1 cellular context compared by ENCODE assay signal in the genomic region with DNA sequence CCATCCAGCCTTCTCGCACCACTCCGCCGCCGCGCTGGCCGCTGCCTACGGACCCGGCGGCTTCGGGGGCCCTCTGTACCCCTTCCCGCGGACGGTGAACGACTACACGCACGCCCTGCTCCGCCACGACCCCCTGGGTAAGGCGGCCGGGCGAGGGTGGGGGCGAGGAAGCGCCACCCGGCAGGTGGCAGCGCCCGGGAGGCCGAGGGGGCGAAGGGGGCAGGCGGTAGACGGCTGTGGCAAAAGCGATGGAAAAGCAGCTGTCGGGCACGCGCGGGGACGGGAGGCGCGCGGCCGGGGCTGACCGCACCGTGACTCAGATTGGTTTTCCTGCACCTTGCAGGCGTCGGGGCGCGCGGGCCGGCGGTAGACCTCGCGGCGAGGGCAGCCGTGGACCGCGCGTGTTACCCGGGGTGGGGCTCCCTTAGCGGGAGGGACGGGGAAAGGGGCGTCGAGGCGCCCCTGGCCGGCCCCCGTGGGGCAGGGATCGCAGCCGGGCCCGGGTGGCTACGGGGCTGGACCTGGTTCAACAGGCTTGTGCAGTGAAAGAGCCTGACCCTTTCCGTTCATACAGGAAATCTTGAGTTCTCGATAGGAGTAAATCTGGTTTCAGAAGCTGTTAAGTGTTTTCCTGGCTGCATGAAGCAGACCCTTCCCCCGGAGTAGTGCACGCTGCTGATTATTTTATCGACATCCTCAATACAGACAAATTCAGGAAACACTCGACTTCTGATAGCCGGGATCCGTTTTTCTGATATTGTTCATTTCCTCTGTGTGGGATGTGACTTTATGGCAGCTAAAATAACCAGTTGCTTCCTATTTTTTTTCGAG.
A peak's percentile ranks its signal among the peaks of the same experiment; 100 is the strongest.
TF ChIP-seq lines count a peak whose summit lies in the region.

No MANE protein-coding gene starts in this region.

TF ChIP-seq in IMR-90, 13 proteins besides CTCF, POLR2A, EP300 and RAD21 (continued from another document):
- TF ChIP-seq, protein P1, sequence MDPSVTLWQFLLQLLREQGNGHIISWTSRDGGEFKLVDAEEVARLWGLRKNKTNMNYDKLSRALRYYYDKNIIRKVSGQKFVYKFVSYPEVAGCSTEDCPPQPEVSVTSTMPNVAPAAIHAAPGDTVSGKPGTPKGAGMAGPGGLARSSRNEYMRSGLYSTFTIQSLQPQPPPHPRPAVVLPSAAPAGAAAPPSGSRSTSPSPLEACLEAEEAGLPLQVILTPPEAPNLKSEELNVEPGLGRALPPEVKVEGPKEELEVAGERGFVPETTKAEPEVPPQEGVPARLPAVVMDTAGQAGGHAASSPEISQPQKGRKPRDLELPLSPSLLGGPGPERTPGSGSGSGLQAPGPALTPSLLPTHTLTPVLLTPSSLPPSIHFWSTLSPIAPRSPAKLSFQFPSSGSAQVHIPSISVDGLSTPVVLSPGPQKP (IDR thresholded peaks at IDR 0.05; ENCODE audit: borderline replicate concordance, low read depth, low read length) = no peak
- peak; percentile 89 for TF ChIP-seq BHLHE40 (IDR thresholded peaks at IDR 0.05; ENCODE audit: low read depth, low read length)
- TF ChIP-seq RFX5 (IDR thresholded peaks at IDR 0.05; ENCODE audit: low read depth, low read length) = no peak
- no peak for TF ChIP-seq USF2 (IDR thresholded peaks at IDR 0.05; ENCODE audit: low read depth, low read length)
- TF ChIP-seq MXI1 (IDR thresholded peaks at IDR 0.05; ENCODE audit: borderline replicate concordance, low read depth, low read length) = no peak
- TF ChIP-seq FOS (IDR thresholded peaks at IDR 0.05; ENCODE audit: low read depth, low read length) = no peak
- no peak for TF ChIP-seq MAFK (IDR thresholded peaks at IDR 0.05; ENCODE audit: low read depth, low read length)
TF ChIP-seq in IMR-90: peak in this region for 1.
